Comparison of ENCODE assay signal across 11 cellular contexts in the genomic region with DNA sequence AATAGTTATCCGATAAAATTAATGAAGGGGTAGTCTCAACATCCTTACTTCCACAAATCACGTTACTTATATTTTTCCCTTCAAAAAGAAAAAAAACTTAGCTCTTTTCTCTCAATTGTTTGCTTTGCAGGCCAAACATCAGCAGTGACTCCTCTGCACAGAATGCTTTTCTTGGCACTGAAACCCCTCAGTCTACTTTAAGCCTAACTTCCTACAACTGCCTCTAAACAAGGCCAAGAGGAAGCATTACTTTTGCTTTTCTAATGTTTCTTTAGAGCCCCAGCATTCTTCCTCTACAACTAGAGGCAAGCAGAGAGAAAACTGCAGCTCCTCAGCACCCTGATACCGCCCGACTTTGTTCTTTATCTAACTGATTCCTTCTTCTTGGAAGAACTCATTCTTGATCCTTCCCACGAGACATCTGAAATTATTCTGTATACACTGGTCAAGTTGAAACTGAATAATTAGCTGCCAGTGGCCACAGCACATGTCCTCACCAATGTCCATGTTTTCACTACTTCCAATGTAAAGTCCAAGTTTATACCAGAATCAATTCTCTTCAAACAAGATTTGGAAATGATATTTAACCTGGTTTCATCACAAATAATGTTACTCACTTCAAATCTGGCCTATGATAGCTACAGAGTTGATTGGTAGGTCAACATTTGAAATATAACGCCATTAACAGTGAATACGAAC. TPM values are rescaled to one million over a fixed set of nuclear protein-coding genes. Genes with fewer than 3 reads are reported as not detected.
DNase-seq lines count a peak whose midpoint lies in the region; ATAC-seq and TF ChIP-seq lines count a peak whose summit lies in the region.
"Had no signal": no experiment of that assay in that cellular context is flagged by ENCODE, and none has a peak within 500 bp of the region (broad histone marks: within the 10 kb centered on the region; RNA-seq: fewer than 3 reads in every experiment).

No MANE protein-coding gene starts in this region.

- POLR2A ChIA-PET in WTC11 (lab: Charles Lee) = no interaction called here

- no peaks in the 10 kb centered on the region for H3K27me3 Mint-ChIP-seq in WTC11 (ENCODE audit: low read depth)

- 0 out of 2 replicates have a peak, but pooled peaks cover 3% of the 10 kb centered on the region for H3K9me3 Mint-ChIP-seq in WTC11

- TF ChIP-seq CTCF in WTC11 (IDR thresholded peaks at IDR 0.05) = no peak

- peaks cover 16% of the 10 kb centered on the region for H3K4me1 Mint-ChIP-seq in WTC11

- CTCF ChIA-PET in WTC11 (lab: Charles Lee) = interaction anchor here (0.6 to 1.0 kb wide), 3 partner anchors 11 to 54 kb away, joined by 3 to 6 read pairs (median 3); no protein-coding TSS in a partner anchor

- H3K36me3 Mint-ChIP-seq in WTC11 = peaks cover 4% of the 10 kb centered on the region; the same call in 1 of the 2 replicates

- no peak overlapping the region for H3K4me3 Mint-ChIP-seq in WTC11

- peak overlapping the region; percentile 34; the same call in 1 of the 2 replicates for H3K27ac Mint-ChIP-seq in WTC11

- peak; percentile 40 for DNase-seq in DMS53 treated with DMSO at 0.1 percent for 48 hours (lab: John Stamatoyannopoulos, UW; ENCODE audit: unreplicated experiment)
- DNase-seq in WTC11 (ENCODE audit: low spot score) = no peak
- DNase-seq in glomerular endothelial cell (ENCODE audit: extremely low read depth, low read depth, low spot score) = peak; percentile 72
- peak; percentile 73 for DNase-seq in renal cortical epithelial cell (ENCODE audit: low read depth)
- no peak for DNase-seq in LoVo (ENCODE audit: low spot score)
- no peak for DNase-seq in NAMALWA (ENCODE audit: low spot score)
- DNase-seq in posterior vena cava (ENCODE audit: low spot score) = no peak
- DNase-seq: activated CD8-positive, alpha-beta memory T cell treated with anti-CD3 and anti-CD28 coated beads for 24 hours; erythroblast; stimulated activated CD4-positive, alpha-beta T cell treated with anti-CD3 and anti-CD28 coated beads, Interleukin-15, amount 100 ng/mL, for 24 hours had no signal

- intact Hi-C loops in posterior vena cava (cut with DNase I) = no loop called here

- ATAC-seq in WTC11 = no peak
- no peak for ATAC-seq in GM18498 (IDR thresholded peaks at IDR 0.05; ENCODE audit: unreplicated experiment)

TF ChIP-seq in WTC11, 78 proteins besides CTCF, POLR2A, EP300 and RAD21 (continues in another document):
- TF ChIP-seq IRF1 (CRISPR knock-in tag; IDR thresholded peaks at IDR 0.05) (no peak), MAX (CRISPR knock-in tag; IDR thresholded peaks at IDR 0.05) (no peak), TEAD1 (CRISPR knock-in tag; IDR thresholded peaks at IDR 0.05) (no peak), E2F5 (CRISPR knock-in tag; IDR thresholded peaks at IDR 0.05) (no peak), JUN (CRISPR knock-in tag; IDR thresholded peaks at IDR 0.05) (no peak), JAZF1 (CRISPR knock-in tag; IDR thresholded peaks at IDR 0.05) (no peak), NR1H2 (CRISPR knock-in tag; IDR thresholded peaks at IDR 0.05) (no peak), OVOL2 (CRISPR knock-in tag; IDR thresholded peaks at IDR 0.05; ENCODE audit: borderline replicate concordance) (no peak), FOXK1 (CRISPR knock-in tag; IDR thresholded peaks at IDR 0.05) (no peak)
- TF ChIP-seq, protein P1, sequence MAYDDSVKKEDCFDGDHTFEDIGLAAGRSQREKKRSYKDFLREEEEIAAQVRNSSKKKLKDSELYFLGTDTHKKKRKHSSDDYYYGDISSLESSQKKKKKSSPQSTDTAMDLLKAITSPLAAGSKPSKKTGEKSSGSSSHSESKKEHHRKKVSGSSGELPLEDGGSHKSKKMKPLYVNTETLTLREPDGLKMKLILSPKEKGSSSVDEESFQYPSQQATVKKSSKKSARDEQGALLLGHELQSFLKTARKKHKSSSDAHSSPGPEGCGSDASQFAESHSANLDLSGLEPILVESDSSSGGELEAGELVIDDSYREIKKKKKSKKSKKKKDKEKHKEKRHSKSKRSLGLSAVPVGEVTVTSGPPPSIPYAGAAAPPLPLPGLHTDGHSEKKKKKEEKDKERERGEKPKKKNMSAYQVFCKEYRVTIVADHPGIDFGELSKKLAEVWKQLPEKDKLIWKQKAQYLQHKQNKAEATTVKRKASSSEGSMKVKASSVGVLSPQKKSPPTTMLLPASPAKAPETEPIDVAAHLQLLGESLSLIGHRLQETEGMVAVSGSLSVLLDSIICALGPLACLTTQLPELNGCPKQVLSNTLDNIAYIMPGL (CRISPR knock-in tag; IDR thresholded peaks at IDR 0.05) = no peak
- TF ChIP-seq, protein P2, sequence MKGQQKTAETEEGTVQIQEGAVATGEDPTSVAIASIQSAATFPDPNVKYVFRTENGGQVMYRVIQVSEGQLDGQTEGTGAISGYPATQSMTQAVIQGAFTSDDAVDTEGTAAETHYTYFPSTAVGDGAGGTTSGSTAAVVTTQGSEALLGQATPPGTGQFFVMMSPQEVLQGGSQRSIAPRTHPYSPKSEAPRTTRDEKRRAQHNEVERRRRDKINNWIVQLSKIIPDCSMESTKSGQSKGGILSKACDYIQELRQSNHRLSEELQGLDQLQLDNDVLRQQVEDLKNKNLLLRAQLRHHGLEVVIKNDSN (CRISPR knock-in tag; IDR thresholded peaks at IDR 0.05) = no peak
- TF ChIP-seq, protein P3, sequence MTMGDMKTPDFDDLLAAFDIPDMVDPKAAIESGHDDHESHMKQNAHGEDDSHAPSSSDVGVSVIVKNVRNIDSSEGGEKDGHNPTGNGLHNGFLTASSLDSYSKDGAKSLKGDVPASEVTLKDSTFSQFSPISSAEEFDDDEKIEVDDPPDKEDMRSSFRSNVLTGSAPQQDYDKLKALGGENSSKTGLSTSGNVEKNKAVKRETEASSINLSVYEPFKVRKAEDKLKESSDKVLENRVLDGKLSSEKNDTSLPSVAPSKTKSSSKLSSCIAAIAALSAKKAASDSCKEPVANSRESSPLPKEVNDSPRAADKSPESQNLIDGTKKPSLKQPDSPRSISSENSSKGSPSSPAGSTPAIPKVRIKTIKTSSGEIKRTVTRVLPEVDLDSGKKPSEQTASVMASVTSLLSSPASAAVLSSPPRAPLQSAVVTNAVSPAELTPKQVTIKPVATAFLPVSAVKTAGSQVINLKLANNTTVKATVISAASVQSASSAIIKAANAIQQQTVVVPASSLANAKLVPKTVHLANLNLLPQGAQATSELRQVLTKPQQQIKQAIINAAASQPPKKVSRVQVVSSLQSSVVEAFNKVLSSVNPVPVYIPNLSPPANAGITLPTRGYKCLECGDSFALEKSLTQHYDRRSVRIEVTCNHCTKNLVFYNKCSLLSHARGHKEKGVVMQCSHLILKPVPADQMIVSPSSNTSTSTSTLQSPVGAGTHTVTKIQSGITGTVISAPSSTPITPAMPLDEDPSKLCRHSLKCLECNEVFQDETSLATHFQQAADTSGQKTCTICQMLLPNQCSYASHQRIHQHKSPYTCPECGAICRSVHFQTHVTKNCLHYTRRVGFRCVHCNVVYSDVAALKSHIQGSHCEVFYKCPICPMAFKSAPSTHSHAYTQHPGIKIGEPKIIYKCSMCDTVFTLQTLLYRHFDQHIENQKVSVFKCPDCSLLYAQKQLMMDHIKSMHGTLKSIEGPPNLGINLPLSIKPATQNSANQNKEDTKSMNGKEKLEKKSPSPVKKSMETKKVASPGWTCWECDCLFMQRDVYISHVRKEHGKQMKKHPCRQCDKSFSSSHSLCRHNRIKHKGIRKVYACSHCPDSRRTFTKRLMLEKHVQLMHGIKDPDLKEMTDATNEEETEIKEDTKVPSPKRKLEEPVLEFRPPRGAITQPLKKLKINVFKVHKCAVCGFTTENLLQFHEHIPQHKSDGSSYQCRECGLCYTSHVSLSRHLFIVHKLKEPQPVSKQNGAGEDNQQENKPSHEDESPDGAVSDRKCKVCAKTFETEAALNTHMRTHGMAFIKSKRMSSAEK (CRISPR knock-in tag; IDR thresholded peaks at IDR 0.05; ENCODE audit: borderline replicate concordance) = no peak
- TF ChIP-seq, protein P4, sequence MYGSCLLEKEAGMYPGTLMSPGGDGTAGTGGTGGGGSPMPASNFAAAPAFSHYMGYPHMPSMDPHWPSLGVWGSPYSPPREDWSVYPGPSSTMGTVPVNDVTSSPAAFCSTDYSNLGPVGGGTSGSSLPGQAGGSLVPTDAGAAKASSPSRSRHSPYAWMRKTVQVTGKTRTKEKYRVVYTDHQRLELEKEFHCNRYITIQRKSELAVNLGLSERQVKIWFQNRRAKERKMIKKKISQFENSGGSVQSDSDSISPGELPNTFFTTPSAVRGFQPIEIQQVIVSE (CRISPR knock-in tag; IDR thresholded peaks at IDR 0.05; ENCODE audit: borderline replicate concordance) = no peak
- TF ChIP-seq, protein P5, sequence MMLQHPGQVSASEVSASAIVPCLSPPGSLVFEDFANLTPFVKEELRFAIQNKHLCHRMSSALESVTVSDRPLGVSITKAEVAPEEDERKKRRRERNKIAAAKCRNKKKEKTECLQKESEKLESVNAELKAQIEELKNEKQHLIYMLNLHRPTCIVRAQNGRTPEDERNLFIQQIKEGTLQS (CRISPR knock-in tag; conservative IDR thresholded peaks at IDR 0.05) = no peak

RNA-seq across cellular contexts. Expression of gene DTNB, which starts 55.3 kb away (rescaled TPM):
- total RNA-seq in WTC11 (2021) (39.9 to 46.3 TPM (median 44.5 TPM) in 3 replicates), glomerular endothelial cell (1.7 and 4.8 TPM in 2 replicates), renal cortical epithelial cell (5.0 and 10.7 TPM in 2 replicates), posterior vena cava (10 to 100 TPM; 11.1 to 11.6 TPM)

Comparison
In these comparisons a context has a peak if more than half of its experiments do, and no peak if none do; other contexts are left out.
1. DNase-seq: peak in DMS53 treated with DMSO at 0.1 percent for 48 hours (single experiment), glomerular endothelial cell (single experiment) and renal cortical epithelial cell (single experiment); none in WTC11 (single experiment), LoVo (single experiment), NAMALWA (single experiment) and posterior vena cava (single experiment).